Comparison of ENCODE assay signal across 1 cellular context in the genomic region with DNA sequence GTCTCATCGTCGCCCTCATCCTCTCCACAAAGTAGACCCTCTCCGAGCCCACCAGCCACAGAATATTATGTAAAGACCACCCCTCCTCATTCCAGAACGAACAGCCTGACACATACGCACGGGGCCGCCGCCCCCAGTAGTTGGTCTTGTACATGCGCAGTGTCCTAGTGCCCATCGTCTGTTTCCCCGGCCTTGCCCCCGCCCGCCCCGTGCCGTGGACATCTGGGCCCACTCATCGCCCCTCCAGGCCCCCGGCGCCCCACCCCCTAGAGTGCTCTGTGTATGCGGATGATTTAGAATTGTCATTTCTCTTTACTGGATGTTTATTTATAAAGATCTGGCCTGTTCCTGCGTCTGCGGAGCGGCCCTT.
TF ChIP-seq lines count a peak whose summit lies in the region.

No MANE protein-coding gene starts in this region.

TF ChIP-seq in HEK293, 187 proteins besides CTCF, POLR2A, EP300 and RAD21 (continued from another document):
- TF ChIP-seq, protein P1, sequence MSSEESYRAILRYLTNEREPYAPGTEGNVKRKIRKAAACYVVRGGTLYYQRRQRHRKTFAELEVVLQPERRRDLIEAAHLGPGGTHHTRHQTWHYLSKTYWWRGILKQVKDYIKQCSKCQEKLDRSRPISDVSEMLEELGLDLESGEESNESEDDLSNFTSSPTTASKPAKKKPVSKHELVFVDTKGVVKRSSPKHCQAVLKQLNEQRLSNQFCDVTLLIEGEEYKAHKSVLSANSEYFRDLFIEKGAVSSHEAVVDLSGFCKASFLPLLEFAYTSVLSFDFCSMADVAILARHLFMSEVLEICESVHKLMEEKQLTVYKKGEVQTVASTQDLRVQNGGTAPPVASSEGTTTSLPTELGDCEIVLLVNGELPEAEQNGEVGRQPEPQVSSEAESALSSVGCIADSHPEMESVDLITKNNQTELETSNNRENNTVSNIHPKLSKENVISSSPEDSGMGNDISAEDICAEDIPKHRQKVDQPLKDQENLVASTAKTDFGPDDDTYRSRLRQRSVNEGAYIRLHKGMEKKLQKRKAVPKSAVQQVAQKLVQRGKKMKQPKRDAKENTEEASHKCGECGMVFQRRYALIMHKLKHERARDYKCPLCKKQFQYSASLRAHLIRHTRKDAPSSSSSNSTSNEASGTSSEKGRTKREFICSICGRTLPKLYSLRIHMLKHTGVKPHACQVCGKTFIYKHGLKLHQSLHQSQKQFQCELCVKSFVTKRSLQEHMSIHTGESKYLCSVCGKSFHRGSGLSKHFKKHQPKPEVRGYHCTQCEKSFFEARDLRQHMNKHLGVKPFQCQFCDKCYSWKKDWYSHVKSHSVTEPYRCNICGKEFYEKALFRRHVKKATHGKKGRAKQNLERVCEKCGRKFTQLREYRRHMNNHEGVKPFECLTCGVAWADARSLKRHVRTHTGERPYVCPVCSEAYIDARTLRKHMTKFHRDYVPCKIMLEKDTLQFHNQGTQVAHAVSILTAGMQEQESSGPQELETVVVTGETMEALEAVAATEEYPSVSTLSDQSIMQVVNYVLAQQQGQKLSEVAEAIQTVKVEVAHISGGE (tag by site-specific recombination; conservative IDR thresholded peaks at IDR 0.05; ENCODE audit: low read depth): no peak
- no peak for TF ChIP-seq ZNF837 (tag by site-specific recombination; IDR thresholded peaks at IDR 0.05)
- TF ChIP-seq HOXA7 (CRISPR knock-in tag; IDR thresholded peaks at IDR 0.05; ENCODE audit: borderline replicate concordance): no peak
- TF ChIP-seq ZNF549 (tag by site-specific recombination; IDR thresholded peaks at IDR 0.05): no peak
- TF ChIP-seq ZSCAN16 (tag by site-specific recombination; IDR thresholded peaks at IDR 0.05): no peak
- no peak for TF ChIP-seq ZNF175 (tag by site-specific recombination; IDR thresholded peaks at IDR 0.05)
- TF ChIP-seq ZBTB8A (tag by site-specific recombination; IDR thresholded peaks at IDR 0.05): 0 out of 2 replicates have a peak, but pooled peaks have one; percentile 9
- TF ChIP-seq, protein P2, sequence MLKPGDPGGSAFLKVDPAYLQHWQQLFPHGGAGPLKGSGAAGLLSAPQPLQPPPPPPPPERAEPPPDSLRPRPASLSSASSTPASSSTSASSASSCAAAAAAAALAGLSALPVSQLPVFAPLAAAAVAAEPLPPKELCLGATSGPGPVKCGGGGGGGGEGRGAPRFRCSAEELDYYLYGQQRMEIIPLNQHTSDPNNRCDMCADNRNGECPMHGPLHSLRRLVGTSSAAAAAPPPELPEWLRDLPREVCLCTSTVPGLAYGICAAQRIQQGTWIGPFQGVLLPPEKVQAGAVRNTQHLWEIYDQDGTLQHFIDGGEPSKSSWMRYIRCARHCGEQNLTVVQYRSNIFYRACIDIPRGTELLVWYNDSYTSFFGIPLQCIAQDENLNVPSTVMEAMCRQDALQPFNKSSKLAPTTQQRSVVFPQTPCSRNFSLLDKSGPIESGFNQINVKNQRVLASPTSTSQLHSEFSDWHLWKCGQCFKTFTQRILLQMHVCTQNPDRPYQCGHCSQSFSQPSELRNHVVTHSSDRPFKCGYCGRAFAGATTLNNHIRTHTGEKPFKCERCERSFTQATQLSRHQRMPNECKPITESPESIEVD (tag by site-specific recombination; IDR thresholded peaks at IDR 0.05): no peak
